Comparison of ENCODE assay signal across 8 cellular contexts in genomic region chr12:95998611-95999300, GRCh38. TPM values are rescaled to one million over a fixed set of nuclear protein-coding genes. Genes with fewer than 3 reads are reported as not detected.
A peak's percentile ranks its signal among the peaks of the same experiment; 100 is the strongest.
DNase-seq lines count a peak whose midpoint lies in the region; ATAC-seq and TF ChIP-seq lines count a peak whose summit lies in the region.

No MANE protein-coding gene starts in this region.

- WGBS in mammary epithelial cell (ENCODE audit: low coverage, missing lambda C conversion rate) = 42% methylated on average over 7 of the region's 7 CpGs

- intact Hi-C loops in mammary epithelial cell (cut with micrococcal nuclease) = loop anchor here (1.0 to 2.0 kb wide), 3 partner anchors 80 to 416 kb away; no protein-coding TSS in a partner anchor

- no peak overlapping the region for H3K4me2 ChIP-seq in mammary epithelial cell (ENCODE audit: insufficient read depth, low read depth, low read length)

- no peak for TF ChIP-seq POLR2A in GM18505 (IDR thresholded peaks at IDR 0.05; ENCODE audit: borderline replicate concordance, extremely low read depth, insufficient read depth, insufficient read length)

- H3K4me1 ChIP-seq in mammary epithelial cell (ENCODE audit: insufficient read depth, low read length) = peaks cover 16% of the 10 kb centered on the region

- H3K4me1 Mint-ChIP-seq in T-helper 1 cell treated with Interleukin-12 subunit alpha and Interleukin-12 subunit beta and Interleukin-4 antibody, amounts not matched to agents 30 μg/mL and 1 μg/mL, for 36 hours (ENCODE audit: low read depth) = peaks cover 12% of the 10 kb centered on the region

- no peaks in the 10 kb centered on the region for H3K9me3 Mint-ChIP-seq in T-helper 1 cell treated with Interleukin-12 subunit alpha and Interleukin-12 subunit beta and Interleukin-4 antibody, amounts not matched to agents 30 μg/mL and 1 μg/mL, for 36 hours

- no peaks in the 10 kb centered on the region for H3K27me3 ChIP-seq in mammary epithelial cell (ENCODE audit: insufficient read depth, low read length)

- no peak overlapping the region for H3K27ac ChIP-seq in mammary epithelial cell (ENCODE audit: insufficient read depth, low read depth, low read length)

- H3K36me3 ChIP-seq in mammary epithelial cell (ENCODE audit: insufficient read depth, low read length) = peaks cover 16% of the 10 kb centered on the region

- dilution Hi-C loops in mammary epithelial cell (cut with HindIII; ENCODE audit: low sequenced_read_pairs) = no loop called here

- ATAC-seq in GM18505 (IDR thresholded peaks at IDR 0.05; ENCODE audit: unreplicated experiment) = peak; percentile 88
- peak; percentile 96 for ATAC-seq in HG02852 (IDR thresholded peaks at IDR 0.05; ENCODE audit: unreplicated experiment)

- H3K4me3 Mint-ChIP-seq in T-helper 1 cell treated with Interleukin-12 subunit alpha and Interleukin-12 subunit beta and Interleukin-4 antibody, amounts not matched to agents 30 μg/mL and 1 μg/mL, for 36 hours = no peak overlapping the region

- H3K27ac Mint-ChIP-seq in T-helper 1 cell treated with Interleukin-12 subunit alpha and Interleukin-12 subunit beta and Interleukin-4 antibody, amounts not matched to agents 30 μg/mL and 1 μg/mL, for 36 hours = peak overlapping the region; percentile 18

- DNase-seq in AG09319 (ENCODE audit: extremely low read depth, low read depth) = peak; percentile 35
- peak; percentile 2 for DNase-seq in NCI-H1436 treated with DMSO at 0.1 percent for 48 hours (lab: John Stamatoyannopoulos, UW)
- DNase-seq in mammary epithelial cell = peak; percentile 40
- peak; percentile 39 for DNase-seq in kidney glomerular epithelial cell (lab: John Stamatoyannopoulos, UW)
- peak in 2 of 3 experiments; percentile 5 to 18 for DNase-seq in stimulated activated CD4-positive, alpha-beta T cell treated with anti-CD3 and anti-CD28 coated beads, TNF-alpha, amount 100 ng/mL, for 24 hours (ENCODE audit: low read depth in 3 of 3)

- no peaks in the 10 kb centered on the region for H3K9me3 ChIP-seq in mammary epithelial cell (replicated peaks; ENCODE audit: insufficient read depth, low read length)

- H3K27me3 Mint-ChIP-seq in T-helper 1 cell treated with Interleukin-12 subunit alpha and Interleukin-12 subunit beta and Interleukin-4 antibody, amounts not matched to agents 30 μg/mL and 1 μg/mL, for 36 hours (ENCODE audit: low read depth) = no peaks in the 10 kb centered on the region

- no TSS peak for BruUV-seq in mammary epithelial cell (replicated peaks; lab: Mats Ljungman, UMichigan)

- H3K79me2 ChIP-seq in mammary epithelial cell (ENCODE audit: insufficient read depth, low read length) = no peaks in the 10 kb centered on the region

- H3K4me3 ChIP-seq in mammary epithelial cell (replicated peaks in 1 of 3; ENCODE audit: insufficient read depth in 1 of 3, low read depth in 2 of 3, low read length in 3 of 3) = no peak overlapping the region

- in situ Hi-C loops in mammary epithelial cell (cut with MboI; ENCODE audit: low sequenced_read_pairs in 2 of 2) = loop anchor here (10.0 to 25.0 kb wide), 2 partner anchors 84 to 411 kb away; no protein-coding TSS in a partner anchor

- CTCF ChIA-PET in mammary epithelial cell (lab: Charles Lee; ENCODE audit: low non-redundant PET) = interaction anchor here (0.6 to 1.8 kb wide), 3 partner anchors 19 to 80 kb away, joined by 4 to 19 read pairs (median 16); partner anchors contain the start of gene AMDHD1

- no peak overlapping the region for H3K9ac ChIP-seq in mammary epithelial cell (ENCODE audit: insufficient read depth, low read length)

- no peaks in the 10 kb centered on the region for H4K20me1 ChIP-seq in mammary epithelial cell (ENCODE audit: insufficient read depth, low read length)

- peaks cover 5% of the 10 kb centered on the region for H3K36me3 Mint-ChIP-seq in T-helper 1 cell treated with Interleukin-12 subunit alpha and Interleukin-12 subunit beta and Interleukin-4 antibody, amounts not matched to agents 30 μg/mL and 1 μg/mL, for 36 hours (ENCODE audit: low read depth)

- no peak overlapping the region for H2AFZ ChIP-seq in mammary epithelial cell (ENCODE audit: low read depth, low read length)

- peak; percentile 70 for TF ChIP-seq CTCF in AG09319 (IDR thresholded peaks at IDR 0.05; ENCODE audit: low read depth, low read length)
- TF ChIP-seq CTCF in mammary epithelial cell (conservative IDR thresholded peaks at IDR 0.05 in 1 of 2, IDR thresholded peaks at IDR 0.05 in 1 of 2; ENCODE audit: extremely low read depth in 1 of 2, insufficient read depth in 1 of 2, low read depth in 1 of 2, low read length in 2 of 2) = peak; percentile 73 to 74

RNA-seq across cellular contexts. Expression of gene HAL, which starts 2.6 kb away (rescaled TPM):
- total RNA-seq in mammary epithelial cell = under 1 TPM; 0.31 to 0.33 TPM
- polyA plus RNA-seq in mammary epithelial cell = 0.24 TPM
- not detected for polyA minus RNA-seq in mammary epithelial cell

RNA-seq across cellular contexts. Expression of gene LTA4H, which starts 36.6 kb away (rescaled TPM):
- 100 to 1,000 TPM; 103 to 110 TPM for total RNA-seq in mammary epithelial cell
- 98.9 TPM for polyA plus RNA-seq in mammary epithelial cell
- polyA minus RNA-seq in mammary epithelial cell = 93.9 TPM

RNA-seq across cellular contexts. Expression of gene AMDHD1, which starts 55.6 kb away (rescaled TPM):
- under 1 TPM; 0.67 to 0.78 TPM for total RNA-seq in mammary epithelial cell
- polyA plus RNA-seq in mammary epithelial cell = 0.34 TPM
- not detected for polyA minus RNA-seq in mammary epithelial cell

RNA-seq across cellular contexts. Expression of gene CCDC38, which starts 56.3 kb away (rescaled TPM):
- total RNA-seq in mammary epithelial cell = under 1 TPM in 1 of 2 donors, not detected in 1; 0.17 TPM
- polyA plus RNA-seq in mammary epithelial cell = not detected
- polyA minus RNA-seq in mammary epithelial cell = not detected
